Comparison of ENCODE assay signal across 28 cellular contexts in genomic region chr11:28858076-28858475, GRCh38.
"Had no signal": no experiment of that assay in that cellular context is flagged by ENCODE, and none has a peak within 500 bp of the region (broad histone marks: within the 10 kb centered on the region; RNA-seq: fewer than 3 reads in every experiment).

No MANE protein-coding gene starts in this region.

- H3K4me3 ChIP-seq: dorsolateral prefrontal cortex, esophagus muscularis mucosa, gastrocnemius medialis, prostate gland, spleen, testis, uterus had no signal

- FAIRE-seq: colon, endothelial cell of umbilical vein, islet of Langerhans had no signal

- ATAC-seq: activated CD4-positive, CD25-positive, alpha-beta regulatory T cell treated with anti-CD3 and anti-CD28 coated beads, Interleukin-2, amount 50 U/mL, for 24 hours; activated T-cell treated with anti-CD3 and anti-CD28 coated beads, Interleukin-2, amount 50 U/mL, for 72 hours; effector memory CD8-positive, alpha-beta T cell; gastrocnemius medialis; left ventricle myocardium superior; natural killer cell treated with Interleukin-12 subunit alpha and Interleukin-12 subunit beta and Interleukin-15 and Interleukin-18, amount 100 ng/mL, for 72 hours had no signal

- H3K27ac ChIP-seq: dorsolateral prefrontal cortex, esophagus muscularis mucosa, gastrocnemius medialis, prostate gland, spleen, testis, uterus, VCaP had no signal

- H3K9me3 ChIP-seq: gastrocnemius medialis, prostate gland, testis, uterus had no signal

- DNase-seq: activated CD4-positive, alpha-beta memory T cell treated with anti-CD3 and anti-CD28 coated beads, Interleukin-2, amount 10 ng/mL, durations not matched to agents 7 days and 5 days; activated CD4-positive, alpha-beta T cell treated with anti-CD3 and anti-CD28 coated beads, Interleukin-2, amount 10 ng/mL, durations not matched to agents 24 days and 14 days; activated effector memory CD4-positive, alpha-beta T cell treated with Interleukin-2 at 50 U/mL for 16 hours; activated naive CD4-positive, alpha-beta T cell treated with anti-CD3 and anti-CD28 coated beads, Interleukin-2, amount 10 ng/mL, durations not matched to agents 7 days and 5 days; activated T-cell treated with anti-CD3 and anti-CD28 coated beads, Interleukin-2, amount 50 U/mL, for 72 hours; aorta; central memory CD4-positive, alpha-beta T cell; dorsolateral prefrontal cortex; effector memory CD8-positive, alpha-beta T cell; gastrocnemius medialis; head of caudate nucleus; hypothalamus; left ventricle myocardium superior; mammary epithelial cell; spleen; stimulated activated CD4-positive, alpha-beta T cell treated with anti-CD3 and anti-CD28 coated beads, Interleukin-4, amount 100 ng/mL, for 1 hour; stimulated activated naive CD4-positive, alpha-beta T cell; testis; trophoblast cell; uterus had no signal

- H3K4me1 ChIP-seq: esophagus muscularis mucosa, gastrocnemius medialis, prostate gland, spleen, testis, uterus had no signal
